Comparison of ENCODE assay signal across 1 cellular context in the genomic region with DNA sequence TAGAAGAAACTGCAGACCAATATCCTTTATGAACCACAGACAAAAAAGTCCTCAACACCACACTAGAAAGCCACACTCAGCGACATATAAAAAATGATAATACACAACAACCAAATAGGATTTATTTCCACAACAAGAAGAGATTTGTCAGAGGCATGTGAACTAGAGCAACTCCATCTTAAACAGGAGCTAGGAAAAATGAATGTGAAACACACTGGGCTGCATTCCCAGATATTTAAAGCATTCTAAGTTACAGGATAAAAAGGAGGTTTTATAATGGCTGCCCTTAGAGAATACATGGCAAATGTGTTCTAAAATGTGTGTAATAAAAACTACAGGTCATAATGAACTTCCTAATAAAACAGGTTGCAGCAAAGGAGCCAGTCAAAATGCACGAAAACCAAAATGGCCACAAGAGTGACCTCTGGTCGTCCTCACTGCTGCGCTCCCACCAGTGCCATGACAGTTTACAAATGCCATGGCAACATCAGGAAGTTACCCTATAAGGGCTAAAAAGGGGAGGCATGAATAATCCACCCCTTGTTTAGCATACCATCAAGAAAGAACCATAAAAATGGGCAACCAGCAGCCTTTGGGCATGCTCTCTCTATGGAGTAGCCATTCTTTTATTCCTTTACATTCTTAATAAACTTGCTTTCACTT.
TF ChIP-seq lines count a peak whose summit lies in the region.

No MANE protein-coding gene starts in this region.

TF ChIP-seq in H1, 55 proteins besides CTCF, POLR2A, EP300 and RAD21:
- peak; percentile 74; the same call in 1 of the 2 replicates for TF ChIP-seq YY1 (IDR thresholded peaks at IDR 0.05; ENCODE audit: low read depth, low read length)
- no peak for TF ChIP-seq CEBPB (IDR thresholded peaks at IDR 0.05; ENCODE audit: low read depth, low read length)
- peak; percentile 34; the same call in 1 of the 2 replicates for TF ChIP-seq SRF (IDR thresholded peaks at IDR 0.05; ENCODE audit: low read depth, low read length)
